17 cellular contexts compared by ENCODE assay signal in the genomic region with DNA sequence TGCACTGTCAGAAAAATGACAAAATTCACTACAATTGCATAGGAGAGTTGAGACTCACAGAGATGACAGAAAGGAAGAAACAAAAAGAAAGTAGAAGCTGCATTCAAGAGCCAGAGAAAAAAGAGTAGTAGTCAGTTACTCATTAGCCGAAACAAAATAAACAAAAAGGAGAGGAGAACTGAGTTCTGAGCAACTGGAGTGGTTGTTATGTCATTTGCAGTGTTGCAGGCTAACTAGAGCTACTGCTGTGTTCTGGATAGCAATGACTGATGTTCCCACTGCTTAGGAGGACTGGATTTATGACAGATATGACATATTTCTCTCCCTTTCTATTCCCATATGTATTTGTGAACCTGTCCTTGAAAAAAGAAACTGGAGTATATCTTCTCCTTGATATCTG.
DNase-seq lines count a peak whose midpoint lies in the region; ATAC-seq and TF ChIP-seq lines count a peak whose summit lies in the region.
"Had no signal": no experiment of that assay in that cellular context is flagged by ENCODE, and none has a peak within 500 bp of the region (broad histone marks: within the 10 kb centered on the region; RNA-seq: fewer than 3 reads in every experiment).

No MANE protein-coding gene starts in this region.

- no peak for TF ChIP-seq CTCF in fibroblast of villous mesenchyme (IDR thresholded peaks at IDR 0.05; ENCODE audit: insufficient read depth, low read depth, low read length)
- TF ChIP-seq CTCF in uterus (IDR thresholded peaks at IDR 0.05) = no peak

- no peaks in the 10 kb centered on the region for H3K9me3 ChIP-seq in uterus
- H3K9me3 ChIP-seq: testis had no signal

- ATAC-seq in left cardiac atrium (no peak), HG03565 (IDR thresholded peaks at IDR 0.05; ENCODE audit: unreplicated experiment) (no peak), GM19324 (IDR thresholded peaks at IDR 0.05; ENCODE audit: low FRiP score, unreplicated experiment) (no peak)
- ATAC-seq: sciatic nerve had no signal

- no peak overlapping the region for H3K27ac ChIP-seq in uterus
- H3K27ac ChIP-seq: BLaER1 treated with 17β-estradiol and CSF1 and Interleukin-3, amounts not matched to agents 10 nM and 100 nM; testis had no signal

- DNase-seq in DMS53 treated with DMSO at 0.1 percent for 48 hours (lab: John Stamatoyannopoulos, UW; ENCODE audit: unreplicated experiment) = peak; percentile 83
- DNase-seq in LHCN-M2 (ENCODE audit: low read depth) = peak; percentile 28
- DNase-seq in fibroblast of villous mesenchyme (ENCODE audit: low read depth) = peak; percentile 6
- DNase-seq in myocyte (ENCODE audit: low read depth) = peak; percentile 14
- DNase-seq in uterus = no peak
- DNase-seq in left cardiac atrium = no peak
- DNase-seq: activated gamma-delta T cell; anterior cingulate cortex; GF-D8; NCI-H1092; stimulated activated CD4-positive, alpha-beta T cell treated with anti-CD3 and anti-CD28 coated beads, Interleukin-4, amount 100 ng/mL, for 4 hours; T-helper 9 cell; testis had no signal

- peaks cover 0 to 5% of the 10 kb centered on the region in 2 donors for H3K27me3 ChIP-seq in uterus
- H3K27me3 ChIP-seq: BLaER1 treated with 17β-estradiol and CSF1 and Interleukin-3, amounts not matched to agents 10 nM and 100 nM; testis had no signal

- H3K36me3 ChIP-seq in uterus = no peaks in the 10 kb centered on the region
- H3K36me3 ChIP-seq: BLaER1 treated with 17β-estradiol and CSF1 and Interleukin-3, amounts not matched to agents 10 nM and 100 nM had no signal

- intact Hi-C loops in uterus (cut with DNase I; ENCODE audit: low total_unique reads) (no loop called here), left cardiac atrium (cut with DNase I) (no loop called here)

- H3K4me3 ChIP-seq in fibroblast of villous mesenchyme (ENCODE audit: low read depth, low read length) (no peak overlapping the region), uterus (no peak overlapping the region)
- H3K4me3 ChIP-seq: BLaER1 treated with 17β-estradiol and CSF1 and Interleukin-3, amounts not matched to agents 10 nM and 100 nM; testis had no signal

- no peaks in the 10 kb centered on the region for H3K4me1 ChIP-seq in uterus
- H3K4me1 ChIP-seq: testis had no signal

- TF ChIP-seq POLR2A in uterus (IDR thresholded peaks at IDR 0.05) = no peak

Comparison
In these comparisons a context has a peak if more than half of its experiments do, and no peak if none do; other contexts are left out.
1. DNase-seq: peak in DMS53 treated with DMSO at 0.1 percent for 48 hours (single experiment), LHCN-M2 (single experiment), fibroblast of villous mesenchyme (single experiment) and myocyte (single experiment); none in uterus (0 of 2) and left cardiac atrium (single experiment).